19 cellular contexts compared by ENCODE assay signal in the genomic region with DNA sequence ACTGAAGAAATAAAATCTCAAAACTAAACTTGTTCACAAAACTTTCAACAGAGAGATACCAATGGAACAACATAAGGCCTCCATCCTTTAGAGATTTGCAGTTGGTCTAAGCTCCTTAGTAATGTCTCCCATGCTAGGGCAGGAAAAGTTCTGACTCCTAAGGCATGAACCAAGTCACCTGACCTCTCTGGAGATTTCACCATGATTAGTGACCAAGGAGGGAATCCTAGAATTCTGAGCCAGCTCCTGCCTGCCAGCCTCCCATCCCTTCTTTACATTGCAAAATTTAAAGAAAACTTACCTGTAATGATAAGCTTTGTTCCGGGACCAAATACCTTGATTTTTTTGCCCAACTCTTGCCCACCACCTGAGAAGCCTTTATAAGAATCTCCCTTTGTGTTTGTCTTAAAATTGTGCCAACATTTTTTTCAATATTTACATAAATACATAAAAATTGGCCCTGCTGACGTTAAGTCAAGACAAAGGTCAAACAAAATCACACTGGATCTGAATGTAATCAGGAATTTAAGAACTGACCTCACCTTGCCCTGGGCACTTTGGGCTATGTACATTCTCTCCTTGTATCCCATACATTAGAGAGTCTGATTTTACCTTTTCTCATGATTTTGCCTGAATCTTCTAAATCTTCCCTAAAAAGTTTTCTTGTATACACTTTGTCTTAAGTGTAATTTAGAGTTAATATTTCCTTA.
DNase-seq lines count a peak whose midpoint lies in the region; ATAC-seq and TF ChIP-seq lines count a peak whose summit lies in the region.
"Had no signal": no experiment of that assay in that cellular context is flagged by ENCODE, and none has a peak within 500 bp of the region (broad histone marks: within the 10 kb centered on the region; RNA-seq: fewer than 3 reads in every experiment).

TARP (minus strand) TSS at position 351 of the 710 bp plus-strand sequence.

- H3K9me3 ChIP-seq in osteoblast (ENCODE audit: low read depth, low read length) (no peaks in the 10 kb centered on the region), mesenchymal stem cell (ENCODE audit: control insufficient read depth, low read length) (no peaks in the 10 kb centered on the region)
- H3K9me3 ChIP-seq: SK-N-SH, thyroid gland had no signal

- H3K9ac ChIP-seq in mesendoderm (ENCODE audit: low read length) (no peak within 1 kb of the TSS), mesenchymal stem cell (ENCODE audit: low read length) (no peak within 1 kb of the TSS)
- H3K9ac ChIP-seq: SK-N-SH had no signal

- H3K27ac Mint-ChIP-seq in stimulated activated naive CD8-positive, alpha-beta T cell treated with anti-CD3 and anti-CD28 coated beads, Interleukin-15, Interleukin-2, amounts not matched to agents 100 ng/mL and 50 ng/mL, for 24 hours, result peak within 1 kb of the TSS; percentile 36
- H3K27ac Mint-ChIP-seq in stimulated activated naive CD8-positive, alpha-beta T cell treated with anti-CD3 and anti-CD28 coated beads, Interleukin-15, amount 100 ng/mL, for 72 hours, result no peak within 1 kb of the TSS
- H3K27ac Mint-ChIP-seq in activated CD4-positive, alpha-beta memory T cell treated with anti-CD3 and anti-CD28 coated beads for 36 hours, result peak within 1 kb of the TSS; percentile 18
- H3K27ac Mint-ChIP-seq: H9, nephron, progenitor cell of endocrine pancreas had no signal

- H3K4me3 ChIP-seq in mesendoderm (ENCODE audit: low read length) (no peak within 1 kb of the TSS), osteoblast (ENCODE audit: insufficient read depth, low read length) (no peak within 1 kb of the TSS), mesenchymal stem cell (ENCODE audit: insufficient read depth in 1 of 2, low read depth in 1 of 2, low read length in 2 of 2) (no peak within 1 kb of the TSS)
- H3K4me3 ChIP-seq: thyroid gland had no signal

- H3K4ac ChIP-seq in mesendoderm (ENCODE audit: low read depth, low read length), result no peak within 1 kb of the TSS
- no peak within 1 kb of the TSS for H3K4ac ChIP-seq in mesenchymal stem cell (ENCODE audit: low read depth in 1 of 2, low read length in 2 of 2)

- no peak within 1 kb of the TSS for H4K91ac ChIP-seq in mesenchymal stem cell (ENCODE audit: low read length)

- no peak within 1 kb of the TSS for H3K14ac ChIP-seq in mesenchymal stem cell (ENCODE audit: low read length in 2 of 2)

- intact Hi-C loops in activated CD4-positive, alpha-beta memory T cell treated with anti-CD3 and anti-CD28 coated beads for 36 hours (cut with micrococcal nuclease), result no loop called here
- intact Hi-C loops in Right ventricle myocardium inferior (cut with DNase I), result no loop called here

- no peak within 1 kb of the TSS for H3K23ac ChIP-seq in mesendoderm (ENCODE audit: low read length)
- no peak within 1 kb of the TSS for H3K23ac ChIP-seq in mesenchymal stem cell (ENCODE audit: low read length in 2 of 2)

- H3K36me3 Mint-ChIP-seq in stimulated activated naive CD8-positive, alpha-beta T cell treated with anti-CD3 and anti-CD28 coated beads, Interleukin-15, Interleukin-2, amounts not matched to agents 100 ng/mL and 50 ng/mL, for 24 hours (ENCODE audit: low read depth), result no peaks in the 10 kb centered on the region
- H3K36me3 Mint-ChIP-seq in activated CD4-positive, alpha-beta memory T cell treated with anti-CD3 and anti-CD28 coated beads for 36 hours, result no peaks in the 10 kb centered on the region
- H3K36me3 Mint-ChIP-seq: CD4-positive, CD25-positive, alpha-beta regulatory T cell had no signal

- peak within 1 kb of the TSS; percentile 68 for H3K4me3 Mint-ChIP-seq in stimulated activated naive CD8-positive, alpha-beta T cell treated with anti-CD3 and anti-CD28 coated beads, Interleukin-15, Interleukin-2, amounts not matched to agents 100 ng/mL and 50 ng/mL, for 24 hours
- no peak within 1 kb of the TSS for H3K4me3 Mint-ChIP-seq in stimulated activated naive CD8-positive, alpha-beta T cell treated with anti-CD3 and anti-CD28 coated beads, Interleukin-15, amount 100 ng/mL, for 72 hours
- H3K4me3 Mint-ChIP-seq in activated CD4-positive, alpha-beta memory T cell treated with anti-CD3 and anti-CD28 coated beads for 36 hours, result no peak within 1 kb of the TSS
- H3K4me3 Mint-ChIP-seq: CD4-positive, CD25-positive, alpha-beta regulatory T cell; H9; nephron had no signal

- no peak for TF ChIP-seq CTCF in osteoblast (IDR thresholded peaks at IDR 0.05; ENCODE audit: extremely low read depth, low read depth, low read length)

- H2BK12ac ChIP-seq in mesenchymal stem cell (ENCODE audit: low read length in 2 of 2), result no peak within 1 kb of the TSS

- no peak for ATAC-seq in stimulated activated naive CD8-positive, alpha-beta T cell treated with anti-CD3 and anti-CD28 coated beads, Interleukin-15, amount 100 ng/mL, for 72 hours
- no peak for ATAC-seq in Right ventricle myocardium inferior
- ATAC-seq: activated CD4-positive, CD25-positive, alpha-beta regulatory T cell treated with anti-CD3 and anti-CD28 coated beads, Interleukin-2, amount 50 U/mL, for 24 hours; left cardiac atrium had no signal

- H3K79me2 ChIP-seq in mesendoderm (ENCODE audit: control insufficient read depth, insufficient read depth, low read length), result no peaks in the 10 kb centered on the region
- H3K79me2 ChIP-seq in osteoblast (ENCODE audit: insufficient read depth, low read length), result no peaks in the 10 kb centered on the region

- no peaks in the 10 kb centered on the region for H3K4me1 Mint-ChIP-seq in stimulated activated naive CD8-positive, alpha-beta T cell treated with anti-CD3 and anti-CD28 coated beads, Interleukin-15, Interleukin-2, amounts not matched to agents 100 ng/mL and 50 ng/mL, for 24 hours (ENCODE audit: low read depth)
- H3K4me1 Mint-ChIP-seq in stimulated activated naive CD8-positive, alpha-beta T cell treated with anti-CD3 and anti-CD28 coated beads, Interleukin-15, amount 100 ng/mL, for 72 hours, result no peaks in the 10 kb centered on the region
- H3K4me1 Mint-ChIP-seq in activated CD4-positive, alpha-beta memory T cell treated with anti-CD3 and anti-CD28 coated beads for 36 hours (ENCODE audit: low read depth), result no peaks in the 10 kb centered on the region
- H3K4me1 Mint-ChIP-seq: CD4-positive, CD25-positive, alpha-beta regulatory T cell; nephron had no signal

- H3K79me1 ChIP-seq in mesendoderm (ENCODE audit: low read length) (no peaks in the 10 kb centered on the region), mesenchymal stem cell (replicated peaks; ENCODE audit: low read length, poor library complexity, severe bottlenecking) (no peaks in the 10 kb centered on the region)

- H4K20me1 ChIP-seq in osteoblast (ENCODE audit: insufficient read depth, low read length), result no peaks in the 10 kb centered on the region

- H3K27ac ChIP-seq in mesendoderm (ENCODE audit: low read depth, low read length), result no peak within 1 kb of the TSS
- H3K27ac ChIP-seq in osteoblast (ENCODE audit: low read depth, low read length), result no peak within 1 kb of the TSS
- H3K27ac ChIP-seq in mesenchymal stem cell (ENCODE audit: low read length, poor library complexity, severe bottlenecking), result no peak within 1 kb of the TSS
- H3K27ac ChIP-seq: thyroid gland had no signal

- H3K4me1 ChIP-seq in mesendoderm (ENCODE audit: control insufficient read depth, low read depth, low read length) (no peaks in the 10 kb centered on the region), osteoblast (ENCODE audit: insufficient read depth, low read length) (no peaks in the 10 kb centered on the region), mesenchymal stem cell (ENCODE audit: control insufficient read depth, insufficient read depth, low read depth, low read length) (no peaks in the 10 kb centered on the region)
- H3K4me1 ChIP-seq: thyroid gland had no signal

- no peak within 1 kb of the TSS for H3K4me2 ChIP-seq in mesendoderm (ENCODE audit: low read length)
- no peak within 1 kb of the TSS for H3K4me2 ChIP-seq in osteoblast (ENCODE audit: insufficient read depth, low read length)
- H3K4me2 ChIP-seq in mesenchymal stem cell (ENCODE audit: low read length, poor library complexity, severe bottlenecking), result no peak within 1 kb of the TSS
- H3K4me2 ChIP-seq: SK-N-SH had no signal

- H2AFZ ChIP-seq in osteoblast (ENCODE audit: low read length) (no peak within 1 kb of the TSS), mesenchymal stem cell (ENCODE audit: low read depth, low read length) (no peak within 1 kb of the TSS)

- POLR2A ChIA-PET in activated CD4-positive, alpha-beta memory T cell treated with anti-CD3 and anti-CD28 coated beads for 36 hours (lab: Charles Lee), result no interaction called here

- no peak within 1 kb of the TSS for H2BK120ac ChIP-seq in mesendoderm (ENCODE audit: low read depth, low read length)
- no peak within 1 kb of the TSS for H2BK120ac ChIP-seq in mesenchymal stem cell (ENCODE audit: low read depth, low read length)

- H4K5ac ChIP-seq in mesendoderm (ENCODE audit: low read length), result no peak within 1 kb of the TSS

- H4K8ac ChIP-seq in mesendoderm (ENCODE audit: low read depth, low read length) (no peak within 1 kb of the TSS), mesenchymal stem cell (ENCODE audit: low read length) (no peak within 1 kb of the TSS)

- WGBS in mesendoderm (ENCODE audit: extremely low coverage, insufficient coverage, low lambda C conversion rate), result no CpG with 5 or more reads among the region's 2 CpGs
- WGBS in mesenchymal stem cell, result 86% methylated on average over 2 of the region's 2 CpGs

- H3K56ac ChIP-seq in mesendoderm (ENCODE audit: low read length), result no peak within 1 kb of the TSS

- no peak for DNase-seq in stimulated activated naive CD8-positive, alpha-beta T cell treated with anti-CD3 and anti-CD28 coated beads, Interleukin-15, amount 100 ng/mL, for 72 hours
- no peak for DNase-seq in activated CD4-positive, alpha-beta memory T cell treated with anti-CD3 and anti-CD28 coated beads for 36 hours
- DNase-seq in mesendoderm (peak; percentile 35), osteoblast (ENCODE audit: insufficient read length, low spot score, missing footprints) (no peak), COLO829 (ENCODE audit: low spot score) (no peak), mesenchymal stem cell (no peak), Right ventricle myocardium inferior (ENCODE audit: missing footprints) (no peak)
- DNase-seq: activated effector memory CD4-positive, alpha-beta T cell treated with anti-CD3 and anti-CD28 coated beads, Interleukin-2, amount 50 U/mL, for 16 hours; CD4-positive, CD25-positive, alpha-beta regulatory T cell; H9; left cardiac atrium; NCI-H2171 treated with DMSO at 0.1 percent for 48 hours; NCI-H526; SK-N-SH; thyroid gland had no signal

- no peaks in the 10 kb centered on the region for H3K9me3 Mint-ChIP-seq in stimulated activated naive CD8-positive, alpha-beta T cell treated with anti-CD3 and anti-CD28 coated beads, Interleukin-15, Interleukin-2, amounts not matched to agents 100 ng/mL and 50 ng/mL, for 24 hours
- no peaks in the 10 kb centered on the region for H3K9me3 Mint-ChIP-seq in stimulated activated naive CD8-positive, alpha-beta T cell treated with anti-CD3 and anti-CD28 coated beads, Interleukin-15, amount 100 ng/mL, for 72 hours
- no peaks in the 10 kb centered on the region for H3K9me3 Mint-ChIP-seq in activated CD4-positive, alpha-beta memory T cell treated with anti-CD3 and anti-CD28 coated beads for 36 hours
- H3K9me3 Mint-ChIP-seq: CD4-positive, CD25-positive, alpha-beta regulatory T cell; H9; nephron had no signal

- H3K27me3 ChIP-seq in mesendoderm (ENCODE audit: insufficient read depth, low read length, poor library complexity) (no peaks in the 10 kb centered on the region), osteoblast (ENCODE audit: insufficient read depth, low read length) (no peaks in the 10 kb centered on the region), mesenchymal stem cell (ENCODE audit: control insufficient read depth in 1 of 2, insufficient read depth in 1 of 2, low read length in 2 of 2) (no peaks in the 10 kb centered on the region)
- H3K27me3 ChIP-seq: thyroid gland had no signal

- no peaks in the 10 kb centered on the region for H3K36me3 ChIP-seq in mesendoderm (ENCODE audit: control insufficient read depth, insufficient read depth, low read length)
- H3K36me3 ChIP-seq in osteoblast (ENCODE audit: insufficient read depth, low read length), result no peaks in the 10 kb centered on the region
- H3K36me3 ChIP-seq in mesenchymal stem cell (ENCODE audit: control insufficient read depth in 1 of 2, insufficient read depth in 2 of 2, low read depth in 1 of 2, low read length in 2 of 2), result no peaks in the 10 kb centered on the region
- H3K36me3 ChIP-seq: thyroid gland had no signal

- H3K27me3 Mint-ChIP-seq in stimulated activated naive CD8-positive, alpha-beta T cell treated with anti-CD3 and anti-CD28 coated beads, Interleukin-15, Interleukin-2, amounts not matched to agents 100 ng/mL and 50 ng/mL, for 24 hours, result no peaks in the 10 kb centered on the region
- no peaks in the 10 kb centered on the region for H3K27me3 Mint-ChIP-seq in stimulated activated naive CD8-positive, alpha-beta T cell treated with anti-CD3 and anti-CD28 coated beads, Interleukin-15, amount 100 ng/mL, for 72 hours
- H3K27me3 Mint-ChIP-seq in activated CD4-positive, alpha-beta memory T cell treated with anti-CD3 and anti-CD28 coated beads for 36 hours, result no peaks in the 10 kb centered on the region
- H3K27me3 Mint-ChIP-seq: CD4-positive, CD25-positive, alpha-beta regulatory T cell; progenitor cell of endocrine pancreas had no signal

- H3K18ac ChIP-seq in mesendoderm (ENCODE audit: low read length), result no peak within 1 kb of the TSS
- no peak within 1 kb of the TSS for H3K18ac ChIP-seq in mesenchymal stem cell (ENCODE audit: low read depth in 1 of 2, low read length in 2 of 2)

- H2AK5ac ChIP-seq in mesendoderm (ENCODE audit: low read length), result no peak within 1 kb of the TSS
- no peak within 1 kb of the TSS for H2AK5ac ChIP-seq in mesenchymal stem cell (ENCODE audit: low read length, severe bottlenecking)

- H2BK15ac ChIP-seq in mesendoderm (replicated peaks; ENCODE audit: low read depth) (no peak within 1 kb of the TSS), mesenchymal stem cell (ENCODE audit: low read depth, poor library complexity, severe bottlenecking) (no peak within 1 kb of the TSS)

- no peak within 1 kb of the TSS for H2BK5ac ChIP-seq in mesendoderm (ENCODE audit: low read length)
- H2BK5ac ChIP-seq in mesenchymal stem cell (ENCODE audit: low read depth, low read length, poor library complexity, severe bottlenecking), result no peak within 1 kb of the TSS

- CTCF ChIA-PET in activated CD4-positive, alpha-beta memory T cell treated with anti-CD3 and anti-CD28 coated beads for 36 hours (lab: Charles Lee), result no interaction called here

Comparison
In these comparisons a context has a peak if more than half of its experiments do, and no peak if none do; other contexts are left out.
1. H3K27ac Mint-ChIP-seq: peak in stimulated activated naive CD8-positive, alpha-beta T cell treated with anti-CD3 and anti-CD28 coated beads, Interleukin-15, Interleukin-2, amounts not matched to agents 100 ng/mL and 50 ng/mL, for 24 hours (single experiment) and activated CD4-positive, alpha-beta memory T cell treated with anti-CD3 and anti-CD28 coated beads for 36 hours (single experiment); none in stimulated activated naive CD8-positive, alpha-beta T cell treated with anti-CD3 and anti-CD28 coated beads, Interleukin-15, amount 100 ng/mL, for 72 hours (0 of 2).